In the genomic region with DNA sequence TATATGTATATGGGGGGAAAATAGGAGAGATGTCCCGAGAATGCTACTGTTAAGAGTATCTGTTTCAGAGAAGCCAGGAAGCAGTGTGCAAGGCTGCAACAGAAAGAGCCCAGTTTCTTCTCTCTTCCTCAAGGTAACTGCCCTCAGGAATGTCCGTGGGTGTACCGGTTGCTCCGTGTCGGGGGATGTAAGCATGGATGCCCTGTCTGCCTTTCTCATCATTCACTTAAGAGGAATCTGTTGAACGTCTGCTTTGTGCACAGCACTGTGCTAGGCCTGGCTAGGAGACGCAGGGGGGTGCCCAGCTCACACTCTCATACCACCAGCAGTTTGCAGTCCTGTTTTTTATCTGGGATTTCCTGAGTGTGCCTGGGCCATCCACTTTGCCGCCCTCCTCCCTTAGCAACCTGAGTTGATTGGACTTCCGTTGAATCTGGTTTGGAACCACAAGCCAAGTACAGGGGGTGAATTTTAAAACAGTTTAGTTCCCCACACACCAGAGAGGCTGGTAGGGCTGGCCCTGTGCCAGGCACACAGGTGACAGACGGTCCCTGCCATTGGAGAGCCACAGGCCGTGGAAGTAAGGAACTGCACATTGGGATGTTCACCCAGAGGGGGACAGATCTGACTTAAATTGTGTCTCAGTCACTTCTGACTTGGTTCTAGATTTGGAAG, we compare ENCODE assay signal across 17 cellular contexts. TPM values are rescaled to one million over a fixed set of nuclear protein-coding genes. Genes with fewer than 3 reads are reported as not detected.
DNase-seq lines count a peak whose midpoint lies in the region; ATAC-seq, FAIRE-seq and TF ChIP-seq lines count a peak whose summit lies in the region.
"Had no signal": no experiment of that assay in that cellular context is flagged by ENCODE, and none has a peak within 500 bp of the region (broad histone marks: within the 10 kb centered on the region; RNA-seq: fewer than 3 reads in every experiment).

No MANE protein-coding gene starts in this region.

- H3K9me3 ChIP-seq in astrocyte (ENCODE audit: insufficient read depth, low read depth, low read length), result no peaks in the 10 kb centered on the region

- TF ChIP-seq POLR2A in GM12891 (IDR thresholded peaks at IDR 0.05; ENCODE audit: low read depth, low read length), result no peak

- no peak for FAIRE-seq in astrocyte (lab: Jason Lieb, UNC)
- no peak for FAIRE-seq in GM12891 (lab: Jason Lieb, UNC)

- no peaks in the 10 kb centered on the region for H3K79me2 ChIP-seq in astrocyte (ENCODE audit: insufficient read depth, low read length)

- H3K4me3 ChIP-seq in astrocyte (ENCODE audit: insufficient read depth, low read depth, low read length) (no peak overlapping the region), coronary artery (no peak overlapping the region)
- H3K4me3 ChIP-seq: skin epidermis had no signal

- H3K4me2 ChIP-seq in astrocyte (ENCODE audit: low read length), result peak overlapping the region; percentile 43

- H4K20me1 ChIP-seq in astrocyte (ENCODE audit: insufficient read depth, low read length), result no peaks in the 10 kb centered on the region

- no peak for ATAC-seq in GM21381 (IDR thresholded peaks at IDR 0.05; ENCODE audit: unreplicated experiment)

- H3K9ac ChIP-seq in astrocyte (ENCODE audit: low read length), result no peak overlapping the region

- H3K9me3 Mint-ChIP-seq in astrocyte (ENCODE audit: unreplicated experiment) (no peaks in the 10 kb centered on the region), neural crest cell (no peaks in the 10 kb centered on the region)
- H3K9me3 Mint-ChIP-seq: activated CD4-positive, alpha-beta T cell treated with anti-CD3 and anti-CD28 coated beads, Interleukin-2, amount 10 ng/mL, durations not matched to agents 7 days and 5 days; activated T-cell treated with anti-CD3 and anti-CD28 coated beads, Interleukin-2, amount 50 U/mL, for 4 hours; T-helper 1 cell treated with Interleukin-12 subunit alpha and Interleukin-12 subunit beta and Interleukin-4 antibody, amounts not matched to agents 30 μg/mL and 1 μg/mL, for 36 hours had no signal

- H3K27ac Mint-ChIP-seq in astrocyte (ENCODE audit: unreplicated experiment) (peak overlapping the region; percentile 71), neural crest cell (ENCODE audit: unreplicated experiment) (peak overlapping the region; percentile 64)
- H3K27ac Mint-ChIP-seq: activated CD4-positive, alpha-beta T cell treated with anti-CD3 and anti-CD28 coated beads, Interleukin-2, amount 10 ng/mL, durations not matched to agents 7 days and 5 days; T-helper 1 cell treated with Interleukin-12 subunit alpha and Interleukin-12 subunit beta and Interleukin-4 antibody, amounts not matched to agents 30 μg/mL and 1 μg/mL, for 36 hours had no signal

- peaks cover 16% of the 10 kb centered on the region for H3K4me1 ChIP-seq in astrocyte (ENCODE audit: insufficient read depth, low read length)

- H3K36me3 ChIP-seq in astrocyte (ENCODE audit: insufficient read depth, low read length), result no peaks in the 10 kb centered on the region

- H3K27me3 Mint-ChIP-seq in astrocyte (ENCODE audit: low read depth, unreplicated experiment), result no peaks in the 10 kb centered on the region
- H3K27me3 Mint-ChIP-seq in neural crest cell (ENCODE audit: low read depth), result no peaks in the 10 kb centered on the region

- no peaks in the 10 kb centered on the region for H3K27me3 ChIP-seq in astrocyte (ENCODE audit: insufficient read depth, low read length)

- H3K4me3 Mint-ChIP-seq in astrocyte (ENCODE audit: unreplicated experiment) (no peak overlapping the region), neural crest cell (peak overlapping the region; percentile 18)
- H3K4me3 Mint-ChIP-seq: activated CD4-positive, alpha-beta T cell treated with anti-CD3 and anti-CD28 coated beads, Interleukin-2, amount 10 ng/mL, durations not matched to agents 7 days and 5 days; activated T-cell treated with anti-CD3 and anti-CD28 coated beads, Interleukin-2, amount 50 U/mL, for 4 hours; T-helper 1 cell treated with Interleukin-12 subunit alpha and Interleukin-12 subunit beta and Interleukin-4 antibody, amounts not matched to agents 30 μg/mL and 1 μg/mL, for 36 hours had no signal

- peaks cover 13% of the 10 kb centered on the region for H3K36me3 Mint-ChIP-seq in astrocyte (ENCODE audit: low read depth, unreplicated experiment)
- peaks cover 24% of the 10 kb centered on the region for H3K36me3 Mint-ChIP-seq in neural crest cell (ENCODE audit: low read depth)

- H3K27ac ChIP-seq in astrocyte (ENCODE audit: low read depth, low read length) (no peak overlapping the region), coronary artery (no peak overlapping the region)
- H3K27ac ChIP-seq: RWPE1 had no signal

- H2AFZ ChIP-seq in astrocyte (ENCODE audit: low read depth, low read length), result no peak overlapping the region

- DNase-seq in DMS79 (lab: John Stamatoyannopoulos, UW) (peak; percentile 32), NCI-H1092 treated with DMSO at 0.1 percent for 48 hours (lab: John Stamatoyannopoulos, UW) (peak; percentile 69), astrocyte (ENCODE audit: low read depth) (no peak), neural crest cell (ENCODE audit: low read depth, low spot score) (no peak), coronary artery (ENCODE audit: low spot score) (no peak), GM12891 (ENCODE audit: insufficient read length, low spot score) (no peak)
- DNase-seq in stimulated activated CD4-positive, alpha-beta T cell treated with anti-CD3 and anti-CD28 coated beads, Interleukin-1b, Interleukin-23, amount 100 ng/mL, for 48 hours, result no peak
- DNase-seq: activated CD4-positive, alpha-beta T cell treated with anti-CD3 and anti-CD28 coated beads, Interleukin-2, amount 10 ng/mL, durations not matched to agents 7 days and 5 days; activated T-cell treated with anti-CD3 and anti-CD28 coated beads, Interleukin-2, amount 50 U/mL, for 4 hours; cortex of kidney; GDM1; hippocampal formation; NCI-H2227 treated with DMSO at 0.1 percent for 48 hours had no signal

- H3K4me1 Mint-ChIP-seq in astrocyte (ENCODE audit: low read depth, unreplicated experiment), result peaks cover 41% of the 10 kb centered on the region
- H3K4me1 Mint-ChIP-seq in neural crest cell, result peaks cover 60% of the 10 kb centered on the region

- TF ChIP-seq CTCF in astrocyte (IDR thresholded peaks at IDR 0.05; ENCODE audit: insufficient read depth, low read depth, low read length) (no peak), neural crest cell (conservative IDR thresholded peaks at IDR 0.05) (no peak), coronary artery (IDR thresholded peaks at IDR 0.05) (no peak)

TF ChIP-seq in GM12891, 5 proteins besides CTCF, POLR2A, EP300 and RAD21:
- no peak for TF ChIP-seq PAX5 (IDR thresholded peaks at IDR 0.05; ENCODE audit: insufficient read depth, low read length, severe bottlenecking)
- TF ChIP-seq SPI1 (IDR thresholded peaks at IDR 0.05; ENCODE audit: low read depth, low read length), result no peak
- no peak for TF ChIP-seq TAF1 (IDR thresholded peaks at IDR 0.05; ENCODE audit: low read depth, low read length)
- TF ChIP-seq POU2F2 (IDR thresholded peaks at IDR 0.05; ENCODE audit: low read depth, low read length), result no peak
TF ChIP-seq in GM12891: peak in this region for 0.

RNA-seq across cellular contexts. Expression of a gene that starts 11.2 kb away (rescaled TPM):
- 20.2 TPM in 2 replicates for total RNA-seq in astrocyte
- 114 and 130 TPM in 2 replicates for total RNA-seq in neural crest cell
- not detected for polyA plus RNA-seq in GM12891 (2012; ENCODE audit: low read depth, missing spikeins)
- total RNA-seq: activated CD4-positive, alpha-beta T cell treated with anti-CD3 and anti-CD28 coated beads, Interleukin-2, amount 10 ng/mL, durations not matched to agents 7 days and 5 days had no signal

Comparison
In these comparisons a context has a peak if more than half of its experiments do, and no peak if none do; other contexts are left out.
1. DNase-seq: peak in DMS79 (single experiment) and NCI-H1092 treated with DMSO at 0.1 percent for 48 hours (single experiment); none in astrocyte (single experiment), neural crest cell (single experiment), coronary artery (single experiment), GM12891 (single experiment) and stimulated activated CD4-positive, alpha-beta T cell treated with anti-CD3 and anti-CD28 coated beads, Interleukin-1b, Interleukin-23, amount 100 ng/mL, for 48 hours (single experiment).